ENCODE assay signal across 12 cellular contexts in the genomic region with DNA sequence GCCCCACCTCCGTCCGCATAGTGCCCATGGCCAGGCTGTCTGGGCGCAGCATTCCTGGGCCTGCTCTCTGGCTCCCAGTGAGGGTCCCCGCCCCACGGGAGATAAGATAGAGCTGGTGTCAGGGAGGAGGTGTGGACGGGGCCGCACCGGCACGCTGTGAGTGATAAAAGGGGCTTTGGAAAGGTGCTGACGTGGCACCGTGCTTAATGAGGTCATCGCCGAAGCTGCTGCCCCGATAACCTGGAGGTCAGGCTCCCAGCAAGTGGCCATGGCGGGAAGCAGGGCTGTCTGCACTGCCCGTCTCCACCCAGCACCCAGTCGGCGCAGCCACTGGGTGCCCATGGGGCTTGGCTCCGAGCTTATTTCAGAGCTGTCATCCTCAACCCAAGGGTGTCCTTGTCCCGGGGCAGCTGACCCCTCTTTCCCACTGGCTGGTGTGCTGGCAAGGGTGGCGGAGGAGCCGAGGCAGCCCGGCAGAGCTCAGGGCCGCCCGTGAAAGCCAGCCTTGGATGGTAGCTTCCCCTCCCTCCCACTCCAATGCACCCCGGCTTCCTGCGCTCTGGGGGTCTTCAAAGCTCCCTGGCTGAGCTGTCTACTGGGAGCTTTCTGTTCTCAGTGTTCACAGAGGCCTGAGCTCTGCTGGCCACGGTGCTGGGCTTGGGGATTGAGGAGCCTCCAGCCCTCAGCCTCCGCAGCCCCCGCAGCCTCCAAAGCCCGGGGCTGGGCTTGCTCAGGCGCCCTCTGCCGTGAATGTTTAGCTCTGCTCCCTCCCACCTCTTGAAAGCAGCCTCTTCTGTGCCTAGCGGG.
DNase-seq lines count a peak whose midpoint lies in the region; TF ChIP-seq lines count a peak whose summit lies in the region.
"Had no signal": no experiment of that assay in that cellular context is flagged by ENCODE, and none has a peak within 500 bp of the region (broad histone marks: within the 10 kb centered on the region; RNA-seq: fewer than 3 reads in every experiment).

No MANE protein-coding gene starts in this region.

- no peak overlapping the region for H3K4me3 ChIP-seq in A673 (ENCODE audit: low read depth, low read length, poor library complexity, severe bottlenecking)
- no peak overlapping the region for H3K4me3 ChIP-seq in fibroblast of the aortic adventitia (ENCODE audit: low read depth, low read length)
- H3K4me3 ChIP-seq: SJCRH30 had no signal

- H3K36me3 ChIP-seq in A673 (ENCODE audit: insufficient read depth, low read length, poor library complexity, severe bottlenecking), result no peaks in the 10 kb centered on the region
- H3K36me3 ChIP-seq: SJCRH30 had no signal

- peaks cover 7% of the 10 kb centered on the region for H3K36me3 Mint-ChIP-seq in neural crest cell (ENCODE audit: low read depth)

- TF ChIP-seq CTCF in A673 (conservative IDR thresholded peaks at IDR 0.05; ENCODE audit: low read depth, low read length) (peak; percentile 53), fibroblast of the aortic adventitia (IDR thresholded peaks at IDR 0.05; ENCODE audit: insufficient read depth, low read length) (peak; percentile 42), neural crest cell (conservative IDR thresholded peaks at IDR 0.05) (peak; percentile 41)

- H3K27me3 Mint-ChIP-seq in neural crest cell (ENCODE audit: low read depth), result peaks cover 6% of the 10 kb centered on the region

- peaks cover 15% of the 10 kb centered on the region for H3K4me1 ChIP-seq in A673 (ENCODE audit: insufficient read depth, low read length, poor library complexity, severe bottlenecking)

- H3K4me1 Mint-ChIP-seq in neural crest cell, result peaks cover 44% of the 10 kb centered on the region

- no peaks in the 10 kb centered on the region for H3K27me3 ChIP-seq in A673 (replicated peaks; ENCODE audit: insufficient read depth, low read depth, low read length, poor library complexity)

- CTCF ChIA-PET in A673 (lab: Charles Lee), result interaction anchor here (0.5 to 0.6 kb wide), 3 partner anchors 76 to 961 kb away, joined by 4 to 7 read pairs (median 5); no protein-coding TSS in a partner anchor

- POLR2A ChIA-PET in A673 (lab: Charles Lee; ENCODE audit: low non-redundant PET), result no interaction called here

- in situ Hi-C loops in SK-MEL-5 (cut with HindIII; ENCODE audit: low pct_unique_long_range_greater_than_20kb, low sequenced_read_pairs), result no loop called here

- peaks cover 6% of the 10 kb centered on the region for H3K9me3 ChIP-seq in A673 (ENCODE audit: low read depth, low read length, poor library complexity, severe bottlenecking)

- H3K27ac ChIP-seq in A673 (ENCODE audit: low read depth, low read length, poor library complexity, severe bottlenecking), result no peak overlapping the region
- H3K27ac ChIP-seq: SJCRH30 had no signal

- H3K4me3 Mint-ChIP-seq in neural crest cell, result no peak overlapping the region

- no TSS peak for BruUV-seq in A673 (replicated peaks; lab: Mats Ljungman, UMichigan)

- H3K27ac Mint-ChIP-seq in neural crest cell (ENCODE audit: unreplicated experiment), result no peak overlapping the region

- peaks cover 5% of the 10 kb centered on the region for H3K9me3 Mint-ChIP-seq in neural crest cell

- intact Hi-C loops in A673 (cut with micrococcal nuclease; ENCODE audit: unreplicated experiment), result no loop called here

- peak; percentile 33 for DNase-seq in A673 (ENCODE audit: low spot score)
- peak; percentile 14 for DNase-seq in SK-MEL-5 (ENCODE audit: low read depth, low spot score)
- DNase-seq in fibroblast of the aortic adventitia (ENCODE audit: low read depth), result peak; percentile 17
- DNase-seq in neural crest cell (ENCODE audit: low read depth, low spot score), result peak; percentile 41
- no peak for DNase-seq in stimulated activated CD4-positive, alpha-beta T cell treated with anti-CD3 and anti-CD28 coated beads, Interleukin-4, amount 100 ng/mL, for 4 hours
- no peak for DNase-seq in GF-D8 (lab: John Stamatoyannopoulos, UW)
- no peak for DNase-seq in CD1c-positive myeloid dendritic cell (ENCODE audit: extremely low spot score)
- DNase-seq in SK-N-DZ (ENCODE audit: low spot score), result no peak
- DNase-seq: activated CD4-positive, alpha-beta T cell treated with anti-CD3 and anti-CD28 coated beads for 48 hours; activated effector memory CD4-positive, alpha-beta T cell treated with Interleukin-2 at 50 U/mL for 16 hours; NCI-H446 treated with DMSO at 0.1 percent for 48 hours had no signal

Comparison
In these comparisons a context has a peak if more than half of its experiments do, and no peak if none do; other contexts are left out.
1. DNase-seq: peak in A673 (single experiment), SK-MEL-5 (single experiment), fibroblast of the aortic adventitia (single experiment) and neural crest cell (single experiment); none in stimulated activated CD4-positive, alpha-beta T cell treated with anti-CD3 and anti-CD28 coated beads, Interleukin-4, amount 100 ng/mL, for 4 hours (0 of 2), GF-D8 (single experiment), CD1c-positive myeloid dendritic cell (single experiment) and SK-N-DZ (single experiment).
2. Peak in every context shown above with its lines, with median percentiles within 50 percentile points of each other: CTCF ChIP-seq.